24 cellular contexts compared by ENCODE assay signal in genomic region chr2:16187517-16187887, GRCh38.
DNase-seq lines count a peak whose midpoint lies in the region; ATAC-seq, FAIRE-seq and TF ChIP-seq lines count a peak whose summit lies in the region.
"Had no signal": no experiment of that assay in that cellular context is flagged by ENCODE, and none has a peak within 500 bp of the region (broad histone marks: within the 10 kb centered on the region; RNA-seq: fewer than 3 reads in every experiment).

No MANE protein-coding gene starts in this region.

- H3K9ac ChIP-seq in kidney (ENCODE audit: low read length in 2 of 2), result no peak overlapping the region
- H3K9ac ChIP-seq: GM23248, KMS-11, SK-N-SH had no signal

- peaks cover 0 to 7% (median 0%) of the 10 kb centered on the region in 5 donors for H3K27me3 Mint-ChIP-seq in naive thymus-derived CD8-positive, alpha-beta T cell

- in situ Hi-C loops in brain microvascular endothelial cell (cut with HindIII; ENCODE audit: low pct_ligation_motif_present, low sequenced_read_pairs), result no loop called here

- no peaks in the 10 kb centered on the region for H3K9me3 Mint-ChIP-seq in naive thymus-derived CD8-positive, alpha-beta T cell
- H3K9me3 Mint-ChIP-seq: CD4-positive, alpha-beta T cell; T-cell had no signal

- 24 to 71% (median 39%) methylated on average over 3 of the region's 3 CpGs for WGBS in small intestine, 3 donors

- POLR2A ChIA-PET in naive thymus-derived CD8-positive, alpha-beta T cell (lab: Charles Lee), result no interaction called here

- ATAC-seq in GM19438 (IDR thresholded peaks at IDR 0.05; ENCODE audit: low read depth, unreplicated experiment) (peak; percentile 36), HG03432 (IDR thresholded peaks at IDR 0.05; ENCODE audit: unreplicated experiment) (peak; percentile 21), left colon (peak; percentile 72)
- ATAC-seq in naive thymus-derived CD8-positive, alpha-beta T cell, result no peak
- ATAC-seq: T-cell had no signal

- no peak overlapping the region for H3K27ac ChIP-seq in small intestine (ENCODE audit: low read depth in 1 of 2, low read length in 1 of 2)
- H3K27ac ChIP-seq in brain microvascular endothelial cell, result no peak overlapping the region
- no peak overlapping the region for H3K27ac ChIP-seq in kidney (ENCODE audit: low read depth in 2 of 2, low read length in 2 of 2)
- H3K27ac ChIP-seq: GM23248, KMS-11 had no signal

- H3K4me1 ChIP-seq in small intestine (ENCODE audit: control insufficient read depth in 2 of 2, insufficient read depth in 1 of 2, low read depth in 1 of 2, low read length in 1 of 2) (no peaks in the 10 kb centered on the region), kidney (ENCODE audit: control insufficient read depth in 1 of 2, insufficient read depth in 1 of 2, low read depth in 1 of 2, low read length in 2 of 2) (no peaks in the 10 kb centered on the region)

- no peaks in the 10 kb centered on the region for H3K9me3 ChIP-seq in small intestine (ENCODE audit: control insufficient read depth, low read depth)
- H3K9me3 ChIP-seq in kidney (ENCODE audit: control insufficient read depth in 1 of 2, low read length in 2 of 2), result no peaks in the 10 kb centered on the region
- H3K9me3 ChIP-seq: SK-N-SH had no signal

- FAIRE-seq in small intestine (lab: Jason Lieb, UNC), result no peak
- no peak for FAIRE-seq in kidney (lab: Jason Lieb, UNC)

- H3K4me3 ChIP-seq in small intestine (ENCODE audit: low read depth in 1 of 2, low read length in 2 of 2), result no peak overlapping the region
- H3K4me3 ChIP-seq in brain microvascular endothelial cell (ENCODE audit: low read depth, low read length), result no peak overlapping the region
- H3K4me3 ChIP-seq in kidney (ENCODE audit: low read length in 2 of 2), result no peak overlapping the region
- H3K4me3 ChIP-seq: GM23248 had no signal

- H3K4me3 Mint-ChIP-seq in naive thymus-derived CD8-positive, alpha-beta T cell, result no peak overlapping the region
- H3K4me3 Mint-ChIP-seq: CD4-positive, alpha-beta T cell; T-cell had no signal

- DNase-seq in left colon, result peak in 1 of 2 donors; percentile 14
- DNase-seq in small intestine, result peak; percentile 72
- no peak for DNase-seq in middle frontal gyrus (ENCODE audit: extremely low spot score, low spot score)
- DNase-seq in brain microvascular endothelial cell, result no peak
- no peak for DNase-seq in naive thymus-derived CD8-positive, alpha-beta T cell
- no peak for DNase-seq in kidney
- DNase-seq: ACHN; AML-193; Calu3; CD4-positive, alpha-beta T cell; GF-D8; GM23248; HCEC 1CT; NCI-H187; NCI-H2107; NCI-H510A; NCI-H748 treated with DMSO at 0.1 percent for 48 hours; NK-92 treated with Interleukin-12 subunit alpha and Interleukin-12 subunit beta, amount 100 ng/mL, for 24 hours; SHP77; SK-N-SH; T-cell had no signal

- no peaks in the 10 kb centered on the region for H3K36me3 ChIP-seq in small intestine (ENCODE audit: control insufficient read depth in 2 of 2, insufficient read depth in 2 of 2, low read length in 2 of 2)
- H3K36me3 ChIP-seq in brain microvascular endothelial cell (replicated peaks), result no peaks in the 10 kb centered on the region
- no peaks in the 10 kb centered on the region for H3K36me3 ChIP-seq in kidney (ENCODE audit: control insufficient read depth in 1 of 2, insufficient read depth in 2 of 2, low read length in 2 of 2)

- TF ChIP-seq CTCF in brain microvascular endothelial cell (IDR thresholded peaks at IDR 0.05; ENCODE audit: low read depth, low read length, missing control alignments), result no peak
- TF ChIP-seq CTCF in kidney (IDR thresholded peaks at IDR 0.05; ENCODE audit: borderline replicate concordance, extremely low read depth, insufficient read depth), result no peak

- H3K4me1 Mint-ChIP-seq in naive thymus-derived CD8-positive, alpha-beta T cell, result no peaks in the 10 kb centered on the region
- H3K4me1 Mint-ChIP-seq: T-cell had no signal

- no peak overlapping the region for H3K27ac Mint-ChIP-seq in naive thymus-derived CD8-positive, alpha-beta T cell
- H3K27ac Mint-ChIP-seq: CD4-positive, alpha-beta T cell; T-cell had no signal

- H3K27me3 ChIP-seq in small intestine (ENCODE audit: control insufficient read depth in 2 of 2, insufficient read depth in 2 of 2, low read length in 2 of 2), result no peaks in the 10 kb centered on the region
- H3K27me3 ChIP-seq in brain microvascular endothelial cell (replicated peaks), result no peaks in the 10 kb centered on the region

- intact Hi-C loops in left colon (cut with DNase I, micrococcal nuclease) (no loop called here), kidney (cut with DNase I) (no loop called here)

- H3K36me3 Mint-ChIP-seq in naive thymus-derived CD8-positive, alpha-beta T cell, result no peaks in the 10 kb centered on the region
- H3K36me3 Mint-ChIP-seq: T-cell had no signal

Comparison
In these comparisons a context has a peak if more than half of its experiments do, and no peak if none do; other contexts are left out.
1. ATAC-seq: peak in GM19438 (single experiment), HG03432 (single experiment) and left colon (single experiment); none in naive thymus-derived CD8-positive, alpha-beta T cell (0 of 2).